ENCODE assay signal across 11 cellular contexts in genomic region chr22:21940521-21940920, GRCh38. TPM values are rescaled to one million over a fixed set of nuclear protein-coding genes. Genes with fewer than 3 reads are reported as not detected.
A peak's percentile ranks its signal among the peaks of the same experiment; 100 is the strongest.
DNase-seq lines count a peak whose midpoint lies in the region; ATAC-seq and TF ChIP-seq lines count a peak whose summit lies in the region.
"Had no signal": no experiment of that assay in that cellular context is flagged by ENCODE, and none has a peak within 500 bp of the region (broad histone marks: within the 10 kb centered on the region; RNA-seq: fewer than 3 reads in every experiment).

No MANE protein-coding gene starts in this region.

- ATAC-seq in T-helper 17 cell, result no peak
- ATAC-seq in stimulated activated effector memory CD8-positive, alpha-beta T cell treated with anti-CD3 and anti-CD28 coated beads, Interleukin-12 subunit alpha, Interleukin-12 subunit beta, amount 100 ng/mL, for 72 hours, result no peak
- no peak for ATAC-seq in HG03520 (IDR thresholded peaks at IDR 0.05; ENCODE audit: unreplicated experiment)
- no peak for ATAC-seq in GM18861 (IDR thresholded peaks at IDR 0.05; ENCODE audit: unreplicated experiment)

- H3K27ac Mint-ChIP-seq in T-helper 17 cell, result peak overlapping the region; percentile 88
- H3K27ac Mint-ChIP-seq in stimulated activated effector memory CD8-positive, alpha-beta T cell treated with anti-CD3 and anti-CD28 coated beads, Interleukin-12 subunit alpha, Interleukin-12 subunit beta, amount 100 ng/mL, for 72 hours, result peak overlapping the region; percentile 64

- no peaks in the 10 kb centered on the region for H3K36me3 Mint-ChIP-seq in T-helper 17 cell (ENCODE audit: low read depth)
- peaks cover 10% of the 10 kb centered on the region for H3K36me3 Mint-ChIP-seq in stimulated activated effector memory CD8-positive, alpha-beta T cell treated with anti-CD3 and anti-CD28 coated beads, Interleukin-12 subunit alpha, Interleukin-12 subunit beta, amount 100 ng/mL, for 72 hours

- no peak overlapping the region for H3K4me3 Mint-ChIP-seq in T-helper 17 cell
- no peak overlapping the region for H3K4me3 Mint-ChIP-seq in stimulated activated effector memory CD8-positive, alpha-beta T cell treated with anti-CD3 and anti-CD28 coated beads, Interleukin-12 subunit alpha, Interleukin-12 subunit beta, amount 100 ng/mL, for 72 hours

- TF ChIP-seq CTCF in HL-60 (IDR thresholded peaks at IDR 0.05; ENCODE audit: insufficient read depth, low read length), result no peak

- H3K27me3 ChIP-seq in HL-60 (ENCODE audit: insufficient read depth, poor library complexity, severe bottlenecking), result no peaks in the 10 kb centered on the region
- H3K27me3 ChIP-seq: hepatocyte had no signal

- H3K27me3 Mint-ChIP-seq in T-helper 17 cell, result no peaks in the 10 kb centered on the region

- H3K4me1 Mint-ChIP-seq in T-helper 17 cell, result peaks cover 41% of the 10 kb centered on the region
- peaks cover 48% of the 10 kb centered on the region for H3K4me1 Mint-ChIP-seq in stimulated activated effector memory CD8-positive, alpha-beta T cell treated with anti-CD3 and anti-CD28 coated beads, Interleukin-12 subunit alpha, Interleukin-12 subunit beta, amount 100 ng/mL, for 72 hours

- H3K4me3 ChIP-seq in HL-60 (replicated peaks; ENCODE audit: insufficient read depth, low read length), result no peak overlapping the region
- H3K4me3 ChIP-seq: hepatocyte had no signal

- H3K9me3 ChIP-seq in T-helper 17 cell (ENCODE audit: control insufficient read depth, low read length, poor library complexity, severe bottlenecking), result no peaks in the 10 kb centered on the region

- peak overlapping the region; percentile 79 for H3K27ac ChIP-seq in HL-60 (replicated peaks)
- H3K27ac ChIP-seq: hepatocyte had no signal

- peak in 1 of 2 experiments; percentile 43 for DNase-seq in HL-60 (ENCODE audit: low read depth in 1 of 2, low spot score in 1 of 2)
- no peak for DNase-seq in T-helper 17 cell
- DNase-seq in globus pallidus (ENCODE audit: low spot score), result peak; percentile 22
- DNase-seq in stimulated activated effector memory CD8-positive, alpha-beta T cell treated with anti-CD3 and anti-CD28 coated beads, Interleukin-12 subunit alpha, Interleukin-12 subunit beta, amount 100 ng/mL, for 72 hours (ENCODE audit: low spot score in 2 of 2), result no peak
- DNase-seq in H4 (ENCODE audit: low spot score), result no peak
- no peak for DNase-seq in NAMALWA (ENCODE audit: low spot score)
- DNase-seq: activated effector memory CD4-positive, alpha-beta T cell treated with Interleukin-2 at 50 U/mL for 16 hours; DMS53 had no signal

- H3K9me3 Mint-ChIP-seq in stimulated activated effector memory CD8-positive, alpha-beta T cell treated with anti-CD3 and anti-CD28 coated beads, Interleukin-12 subunit alpha, Interleukin-12 subunit beta, amount 100 ng/mL, for 72 hours, result no peaks in the 10 kb centered on the region

RNA-seq across cellular contexts. Expression of gene PPM1F, which starts 12.1 kb away (rescaled TPM):
- total RNA-seq in T-helper 17 cell, result 10 to 100 TPM; 15.8 to 16.2 TPM
- 9.2 and 14.1 TPM in 2 replicates for total RNA-seq in H4 (2014; rRNA removed; shearing (Covaris generic))

RNA-seq across cellular contexts. Expression of gene TOP3B, which starts 42.1 kb away (rescaled TPM):
- 10 to 100 TPM; 49.5 to 55.5 TPM for total RNA-seq in T-helper 17 cell
- 9.3 and 10.8 TPM in 2 replicates for total RNA-seq in H4 (2014; rRNA removed; shearing (Covaris generic))
